1 cellular context compared by ENCODE assay signal in the genomic region with DNA sequence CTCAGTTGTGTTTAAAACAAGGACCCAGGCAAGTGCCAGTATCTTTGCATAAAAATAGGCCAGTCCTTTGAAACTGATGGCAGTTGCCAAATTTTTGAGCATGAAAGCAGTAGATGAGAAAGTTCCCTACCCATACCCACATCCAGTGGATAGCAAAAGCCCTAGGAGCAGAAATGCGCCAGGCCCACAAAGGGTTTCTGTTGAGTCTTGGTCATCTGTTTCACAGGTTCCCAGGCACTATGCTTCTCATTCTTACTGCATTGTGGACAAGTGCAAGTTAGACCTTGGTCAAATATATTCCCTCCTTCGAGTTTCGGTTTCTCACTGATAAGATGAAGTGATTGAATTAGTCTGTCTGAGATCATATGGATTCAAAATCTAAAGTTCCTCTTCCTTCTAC.
TF ChIP-seq lines count a peak whose summit lies in the region.

No MANE protein-coding gene starts in this region.

TF ChIP-seq in K562, 482 proteins besides CTCF, POLR2A, EP300 and RAD21:
- TF ChIP-seq GTF2A2 (tag; IDR thresholded peaks at IDR 0.05) (no peak), MAZ (CRISPR knock-in tag; conservative IDR thresholded peaks at IDR 0.05 in 1 of 2, IDR thresholded peaks at IDR 0.05 in 1 of 2) (no peak), MGA (IDR thresholded peaks at IDR 0.05) (no peak), ZBTB8A (IDR thresholded peaks at IDR 0.05; ENCODE audit: partially characterized antibody) (no peak), POLR3G (IDR thresholded peaks at IDR 0.05; ENCODE audit: extremely low read depth, insufficient read length, insufficient replicate concordance) (no peak), ETV5 (CRISPR knock-in tag; IDR thresholded peaks at IDR 0.05; ENCODE audit: low read depth) (no peak), SREBF2 (CRISPR knock-in tag; IDR thresholded peaks at IDR 0.05) (no peak), C11orf30 (IDR thresholded peaks at IDR 0.05; ENCODE audit: low read depth) (no peak), ATF4 (CRISPR knock-in tag; IDR thresholded peaks at IDR 0.05) (no peak), RBFOX2 (IDR thresholded peaks at IDR 0.05; ENCODE audit: low read depth, low read length) (no peak), ZNF232 (CRISPR knock-in tag; IDR thresholded peaks at IDR 0.05) (no peak), ESRRA (IDR thresholded peaks at IDR 0.05; ENCODE audit: borderline replicate concordance, low read depth) (no peak), GATAD2A (IDR thresholded peaks at IDR 0.05) (no peak), ZBTB12 (CRISPR knock-in tag; IDR thresholded peaks at IDR 0.05) (no peak), IRF2 (CRISPR knock-in tag; IDR thresholded peaks at IDR 0.05) (no peak), ZNF644 (tag; IDR thresholded peaks at IDR 0.05; ENCODE audit: low read depth) (no peak), RERE (CRISPR knock-in tag; IDR thresholded peaks at IDR 0.05; ENCODE audit: borderline replicate concordance) (no peak)
- TF ChIP-seq, protein P1, sequence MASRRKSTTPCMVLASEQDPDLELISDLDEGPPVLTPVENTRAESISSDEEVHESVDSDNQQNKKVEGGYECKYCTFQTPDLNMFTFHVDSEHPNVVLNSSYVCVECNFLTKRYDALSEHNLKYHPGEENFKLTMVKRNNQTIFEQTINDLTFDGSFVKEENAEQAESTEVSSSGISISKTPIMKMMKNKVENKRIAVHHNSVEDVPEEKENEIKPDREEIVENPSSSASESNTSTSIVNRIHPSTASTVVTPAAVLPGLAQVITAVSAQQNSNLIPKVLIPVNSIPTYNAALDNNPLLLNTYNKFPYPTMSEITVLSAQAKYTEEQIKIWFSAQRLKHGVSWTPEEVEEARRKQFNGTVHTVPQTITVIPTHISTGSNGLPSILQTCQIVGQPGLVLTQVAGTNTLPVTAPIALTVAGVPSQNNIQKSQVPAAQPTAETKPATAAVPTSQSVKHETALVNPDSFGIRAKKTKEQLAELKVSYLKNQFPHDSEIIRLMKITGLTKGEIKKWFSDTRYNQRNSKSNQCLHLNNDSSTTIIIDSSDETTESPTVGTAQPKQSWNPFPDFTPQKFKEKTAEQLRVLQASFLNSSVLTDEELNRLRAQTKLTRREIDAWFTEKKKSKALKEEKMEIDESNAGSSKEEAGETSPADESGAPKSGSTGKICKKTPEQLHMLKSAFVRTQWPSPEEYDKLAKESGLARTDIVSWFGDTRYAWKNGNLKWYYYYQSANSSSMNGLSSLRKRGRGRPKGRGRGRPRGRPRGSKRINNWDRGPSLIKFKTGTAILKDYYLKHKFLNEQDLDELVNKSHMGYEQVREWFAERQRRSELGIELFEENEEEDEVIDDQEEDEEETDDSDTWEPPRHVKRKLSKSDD (conservative IDR thresholded peaks at IDR 0.05; ENCODE audit: low read length) = no peak
- TF ChIP-seq, protein P2, sequence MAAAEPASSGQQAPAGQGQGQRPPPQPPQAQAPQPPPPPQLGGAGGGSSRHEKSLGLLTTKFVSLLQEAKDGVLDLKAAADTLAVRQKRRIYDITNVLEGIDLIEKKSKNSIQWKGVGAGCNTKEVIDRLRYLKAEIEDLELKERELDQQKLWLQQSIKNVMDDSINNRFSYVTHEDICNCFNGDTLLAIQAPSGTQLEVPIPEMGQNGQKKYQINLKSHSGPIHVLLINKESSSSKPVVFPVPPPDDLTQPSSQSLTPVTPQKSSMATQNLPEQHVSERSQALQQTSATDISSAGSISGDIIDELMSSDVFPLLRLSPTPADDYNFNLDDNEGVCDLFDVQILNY (CRISPR knock-in tag; IDR thresholded peaks at IDR 0.05) = no peak
